19 cellular contexts compared by ENCODE assay signal in the genomic region with DNA sequence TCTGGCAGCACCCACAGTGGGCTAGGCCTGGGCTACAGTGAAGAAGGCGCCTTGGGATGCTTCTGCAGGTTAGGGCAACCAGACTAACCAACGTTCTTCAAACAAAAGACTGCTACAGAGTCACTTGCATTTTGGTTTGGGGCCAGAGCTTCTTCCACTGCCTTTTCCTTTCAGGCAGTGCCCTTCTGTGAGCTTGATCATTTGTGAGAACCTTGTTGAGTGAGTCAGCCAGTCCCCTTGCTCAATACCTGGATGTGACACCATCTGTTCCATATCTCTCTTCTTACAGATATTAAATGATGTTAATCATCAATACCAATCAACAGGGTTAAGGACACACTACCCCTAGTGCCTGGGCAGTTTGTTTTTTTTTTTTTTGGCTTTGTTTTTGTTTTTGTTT. TPM values are rescaled to one million over a fixed set of nuclear protein-coding genes. Genes with fewer than 3 reads are reported as not detected.
A peak's percentile ranks its signal among the peaks of the same experiment; 100 is the strongest.
DNase-seq lines count a peak whose midpoint lies in the region; ATAC-seq, FAIRE-seq and TF ChIP-seq lines count a peak whose summit lies in the region.
"Had no signal": no experiment of that assay in that cellular context is flagged by ENCODE, and none has a peak within 500 bp of the region (broad histone marks: within the 10 kb centered on the region; RNA-seq: fewer than 3 reads in every experiment).

No MANE protein-coding gene starts in this region.

- in situ Hi-C loops in HepG2 (cut with HindIII; ENCODE audit: extremely low pct_ligation_motif_present, low pct_unique_long_range_greater_than_20kb) = no loop called here

- peaks cover 59% of the 10 kb centered on the region for H3K4me1 ChIP-seq in CD8-positive, alpha-beta T cell (ENCODE audit: insufficient read depth, low read length)
- H3K4me1 ChIP-seq in adipocyte (ENCODE audit: control insufficient read depth, insufficient read depth, low read length) = peaks cover 2% of the 10 kb centered on the region
- peaks cover 59% of the 10 kb centered on the region for H3K4me1 ChIP-seq in HepG2 (ENCODE audit: insufficient read depth, low read length)
- H3K4me1 ChIP-seq: gastroesophageal sphincter, left ventricle myocardium inferior had no signal

- H3K9me3 ChIP-seq in CD8-positive, alpha-beta T cell (ENCODE audit: low read length) = no peaks in the 10 kb centered on the region
- H3K9me3 ChIP-seq in adipocyte (ENCODE audit: control insufficient read depth, low read length) (no peaks in the 10 kb centered on the region), HepG2 (ENCODE audit: low read length) (no peaks in the 10 kb centered on the region)
- H3K9me3 ChIP-seq: gastroesophageal sphincter, left ventricle myocardium inferior, ovary, testis had no signal

- H4K20me1 ChIP-seq in HepG2 (ENCODE audit: insufficient read depth, low read length) = no peaks in the 10 kb centered on the region

- FAIRE-seq in HepG2 (lab: Jason Lieb, UNC) = no peak
- FAIRE-seq: H54 had no signal

- H3K9ac ChIP-seq in adipocyte (ENCODE audit: low read length) (no peak overlapping the region), HepG2 (ENCODE audit: insufficient read depth, low read depth, low read length) (no peak overlapping the region)

- peak overlapping the region; percentile 2 for H3K4me3 ChIP-seq in CD8-positive, alpha-beta T cell (ENCODE audit: low read depth, low read length)
- no peak overlapping the region for H3K4me3 ChIP-seq in adipocyte (ENCODE audit: low read length)
- no peak overlapping the region for H3K4me3 ChIP-seq in HepG2 (replicated peaks in 1 of 3; ENCODE audit: insufficient read depth in 1 of 3, low read depth in 2 of 3, low read length in 3 of 3)
- H3K4me3 ChIP-seq: gastroesophageal sphincter, left ventricle myocardium inferior, ovary, testis had no signal

- TF ChIP-seq EP300 in HepG2 (IDR thresholded peaks at IDR 0.05; ENCODE audit: low read depth in 2 of 2, low read length in 2 of 2) = no peak
- no peak for TF ChIP-seq EP300 in HepG2 (CRISPR knock-in tag; IDR thresholded peaks at IDR 0.05; ENCODE audit: borderline replicate concordance)

- DNase-seq in CD8-positive, alpha-beta T cell = no peak
- DNase-seq in HCEC 1CT (peak; percentile 11), adipocyte (ENCODE audit: low read depth) (peak; percentile 31), HepG2 (ENCODE audit: low spot score) (no peak), occipital lobe (lab: John Stamatoyannopoulos, UW) (no peak), GM10266 (ENCODE audit: extremely low spot score) (no peak), left lobe of liver (ENCODE audit: low spot score) (no peak)
- DNase-seq: cortex of kidney; Kasumi-1; left ventricle myocardium inferior; NCI-H146; NCI-H2227 treated with DMSO at 0.1 percent for 48 hours; ovary; stimulated activated CD8-positive, alpha-beta memory T cell treated with anti-CD3 and anti-CD28 coated beads, Interleukin-4, amount 100 ng/mL, for 48 hours; SW 1271; testis had no signal

- CTCF ChIA-PET in CD8-positive, alpha-beta T cell (lab: Charles Lee) = interaction anchor here (1.3 to 25.6 kb wide), 4 partner anchors 11 to 91 kb away, joined by 3 to 773 read pairs (median 22); no protein-coding TSS in a partner anchor
- CTCF ChIA-PET in HepG2 (lab: Yijun Ruan, JAX; ENCODE audit: low intra/inter-chr PET ratio, low total read pairs) = no interaction called here

- no peak overlapping the region for H3K27ac ChIP-seq in CD8-positive, alpha-beta T cell (ENCODE audit: low read depth, low read length)
- H3K27ac ChIP-seq in HepG2 (ENCODE audit: extremely low read length, insufficient read depth, low read length) = no peak overlapping the region
- H3K27ac ChIP-seq: gastroesophageal sphincter, left ventricle myocardium inferior, ovary, testis had no signal

- no peaks in the 10 kb centered on the region for H3K36me3 ChIP-seq in CD8-positive, alpha-beta T cell (ENCODE audit: insufficient read depth, low read length)
- H3K36me3 ChIP-seq in adipocyte (ENCODE audit: control insufficient read depth, insufficient read depth, low read length, severe bottlenecking) = no peaks in the 10 kb centered on the region
- H3K36me3 ChIP-seq in HepG2 (replicated peaks in 1 of 2; ENCODE audit: control insufficient read depth in 1 of 2, insufficient read depth in 2 of 2, low read length in 2 of 2) = no peaks in the 10 kb centered on the region
- H3K36me3 ChIP-seq: gastroesophageal sphincter, left ventricle myocardium inferior, ovary had no signal

- no peak for ATAC-seq in CD8-positive, alpha-beta T cell
- no peak for ATAC-seq in HepG2
- no peak for ATAC-seq in left lobe of liver
- ATAC-seq: activated T-helper 17 cell treated with anti-CD3 and anti-CD28 coated beads, Interleukin-2, amount 50 U/mL, for 72 hours; gastroesophageal sphincter had no signal

- no peaks in the 10 kb centered on the region for H3K79me2 ChIP-seq in HepG2 (ENCODE audit: insufficient read depth, low read length)

- no peak for TF ChIP-seq CTCF in CD8-positive, alpha-beta T cell (IDR thresholded peaks at IDR 0.05)
- TF ChIP-seq CTCF in HepG2 (CRISPR knock-in tag; IDR thresholded peaks at IDR 0.05) (no peak), GM10266 (IDR thresholded peaks at IDR 0.05; ENCODE audit: control insufficient read depth, insufficient read depth, low read depth, missing control alignments) (no peak)

- TF ChIP-seq RAD21 in HepG2 (CRISPR knock-in tag; IDR thresholded peaks at IDR 0.05) = no peak

- no peak overlapping the region for H3K4me3 Mint-ChIP-seq in CD8-positive, alpha-beta T cell
- H3K4me3 Mint-ChIP-seq: activated T-helper 17 cell treated with anti-CD3 and anti-CD28 coated beads, Interleukin-2, amount 50 U/mL, for 72 hours had no signal

- no peak overlapping the region for H3K27ac Mint-ChIP-seq in CD8-positive, alpha-beta T cell
- H3K27ac Mint-ChIP-seq: activated T-helper 17 cell treated with anti-CD3 and anti-CD28 coated beads, Interleukin-2, amount 50 U/mL, for 72 hours had no signal

- H2AFZ ChIP-seq in HepG2 (ENCODE audit: low read length) = no peak overlapping the region

- H3K36me3 Mint-ChIP-seq in CD8-positive, alpha-beta T cell = no peaks in the 10 kb centered on the region

- peaks cover 66% of the 10 kb centered on the region for H3K4me1 Mint-ChIP-seq in CD8-positive, alpha-beta T cell (ENCODE audit: low read depth)

- H3K27me3 ChIP-seq in CD8-positive, alpha-beta T cell (ENCODE audit: insufficient read depth, low read length) = no peaks in the 10 kb centered on the region
- H3K27me3 ChIP-seq in adipocyte (replicated peaks; ENCODE audit: control insufficient read depth, insufficient read depth, low read length) (no peaks in the 10 kb centered on the region), HepG2 (ENCODE audit: control insufficient read depth in 1 of 2, insufficient read depth in 2 of 2, low read length in 2 of 2) (no peaks in the 10 kb centered on the region)
- H3K27me3 ChIP-seq: ovary, testis had no signal

- H3K4me2 ChIP-seq in HepG2 (ENCODE audit: low read depth, low read length) = no peak overlapping the region

- H3K27me3 Mint-ChIP-seq in CD8-positive, alpha-beta T cell (ENCODE audit: low read depth) = no peaks in the 10 kb centered on the region
- H3K27me3 Mint-ChIP-seq: activated T-helper 17 cell treated with anti-CD3 and anti-CD28 coated beads, Interleukin-2, amount 50 U/mL, for 72 hours had no signal

- intact Hi-C loops in CD8-positive, alpha-beta T cell (cut with DNase I, micrococcal nuclease) = no loop called here
- intact Hi-C loops in HepG2 (cut with micrococcal nuclease; ENCODE audit: unreplicated experiment) = no loop called here

- POLR2A ChIA-PET in CD8-positive, alpha-beta T cell (lab: Charles Lee) = interaction anchor here (0.9 to 1.9 kb wide), 7 partner anchors 9 to 102 kb away, joined by 3 to 8 read pairs (median 4); no protein-coding TSS in a partner anchor
- POLR2A ChIA-PET in HepG2 (lab: Yijun Ruan, JAX) = interaction anchor here (0.7 to 1.9 kb wide), 2 partner anchors 48 to 95 kb away, joined by 3 to 12 read pairs; no protein-coding TSS in a partner anchor

- no CpG with 5 or more reads among the region's 2 CpGs for WGBS in HepG2 (ENCODE audit: low lambda C conversion rate)

- no peak for TF ChIP-seq POLR2A in HepG2 (IDR thresholded peaks at IDR 0.05; ENCODE audit: insufficient read depth in 1 of 2, low read depth in 2 of 2, low read length in 2 of 2)

- no peaks in the 10 kb centered on the region for H3K9me3 Mint-ChIP-seq in CD8-positive, alpha-beta T cell
- H3K9me3 Mint-ChIP-seq: activated T-helper 17 cell treated with anti-CD3 and anti-CD28 coated beads, Interleukin-2, amount 50 U/mL, for 72 hours had no signal

- BruUV-seq in HepG2 (replicated peaks; lab: Mats Ljungman, UMichigan) = no TSS peak

TF ChIP-seq in HepG2, 621 proteins besides CTCF, POLR2A, EP300 and RAD21:
- TF ChIP-seq CEBPB (IDR thresholded peaks at IDR 0.05; ENCODE audit: borderline replicate concordance, low read depth, low read length) (peak; percentile 75), ZC3H13 (CRISPR knock-in tag; IDR thresholded peaks at IDR 0.05) (no peak), FOSL2 (CRISPR knock-in tag; IDR thresholded peaks at IDR 0.05) (peak; percentile 79)

RNA-seq across cellular contexts. Expression of a gene that starts 46.5 kb away (rescaled TPM):
- 10 to 100 TPM; 68.1 to 71.1 TPM for total RNA-seq in CD8-positive, alpha-beta T cell
- 380 and 481 TPM in 2 replicates for total RNA-seq in HepG2 (2016; rRNA removed; fragmentation: Illumina TruSeq; extraction: Trizol)
- total RNA-seq in HepG2 (2016; cell fraction: cytosol; rRNA removed; fragmentation: Illumina TruSeq; extraction: Trizol; ENCODE audit: low read depth) = 142 and 143 TPM in 2 replicates
- 391 and 476 TPM in 2 replicates for total RNA-seq in HepG2 (2016; cell fraction: insoluble cytoplasmic fraction; rRNA removed; fragmentation: Illumina TruSeq; extraction: Trizol)
- total RNA-seq in HepG2 (2016; cell fraction: membrane; rRNA removed; fragmentation: Illumina TruSeq; extraction: Trizol) = 267 and 273 TPM in 2 replicates
- 160 and 168 TPM in 2 replicates for total RNA-seq in HepG2 (2016; cell fraction: nucleus; rRNA removed; fragmentation: Illumina TruSeq; extraction: Trizol)
- polyA plus RNA-seq in HepG2 (2011; rRNA removed) = 112 and 119 TPM in 2 replicates
- 99.4 and 136 TPM in 2 replicates for polyA plus RNA-seq in HepG2 (2011; cell fraction: cytosol; rRNA removed)
- polyA plus RNA-seq in HepG2 (2011; cell fraction: nucleus; rRNA removed) = 68.8 and 87.6 TPM in 2 replicates
- polyA plus RNA-seq in HepG2 (2012) = 283 and 305 TPM in 2 replicates
- polyA plus RNA-seq in HepG2 (2016; cell fraction: cytosol; fragmentation: Illumina TruSeq; extraction: Trizol; ENCODE audit: low read depth) = 122 and 132 TPM in 2 replicates
- polyA plus RNA-seq in HepG2 (2016; cell fraction: insoluble cytoplasmic fraction; fragmentation: Illumina TruSeq; extraction: Trizol; ENCODE audit: low read depth) = 522 and 545 TPM in 2 replicates
- polyA plus RNA-seq in HepG2 (2016; cell fraction: membrane; fragmentation: Illumina TruSeq; extraction: Trizol; ENCODE audit: low read depth) = 196 and 202 TPM in 2 replicates
- polyA plus RNA-seq in HepG2 (2016; cell fraction: nucleus; fragmentation: Illumina TruSeq; extraction: Trizol; ENCODE audit: insufficient read depth, low read depth) = 247 and 250 TPM in 2 replicates
- polyA minus RNA-seq in HepG2 (2011; rRNA and poly(A)+ RNA removed; ENCODE audit: low replicate concordance) = 53.4 and 93.5 TPM in 2 replicates
- polyA minus RNA-seq in HepG2 (2011; cell fraction: cytosol; rRNA and poly(A)+ RNA removed) = 105 and 139 TPM in 2 replicates
- 59.4 and 73.6 TPM in 2 replicates for polyA minus RNA-seq in HepG2 (2011; cell fraction: nucleus; rRNA and poly(A)+ RNA removed)
- total RNA-seq in occipital lobe = 209 TPM
- total RNA-seq in left lobe of liver = 91.2 TPM

Comparison
In these comparisons a context has a peak if more than half of its experiments do, and no peak if none do; other contexts are left out.
1. DNase-seq: peak in HCEC 1CT (single experiment) and adipocyte (single experiment); none in CD8-positive, alpha-beta T cell (0 of 7), HepG2 (single experiment), occipital lobe (single experiment), GM10266 (single experiment) and left lobe of liver (single experiment).